In the genomic region with DNA sequence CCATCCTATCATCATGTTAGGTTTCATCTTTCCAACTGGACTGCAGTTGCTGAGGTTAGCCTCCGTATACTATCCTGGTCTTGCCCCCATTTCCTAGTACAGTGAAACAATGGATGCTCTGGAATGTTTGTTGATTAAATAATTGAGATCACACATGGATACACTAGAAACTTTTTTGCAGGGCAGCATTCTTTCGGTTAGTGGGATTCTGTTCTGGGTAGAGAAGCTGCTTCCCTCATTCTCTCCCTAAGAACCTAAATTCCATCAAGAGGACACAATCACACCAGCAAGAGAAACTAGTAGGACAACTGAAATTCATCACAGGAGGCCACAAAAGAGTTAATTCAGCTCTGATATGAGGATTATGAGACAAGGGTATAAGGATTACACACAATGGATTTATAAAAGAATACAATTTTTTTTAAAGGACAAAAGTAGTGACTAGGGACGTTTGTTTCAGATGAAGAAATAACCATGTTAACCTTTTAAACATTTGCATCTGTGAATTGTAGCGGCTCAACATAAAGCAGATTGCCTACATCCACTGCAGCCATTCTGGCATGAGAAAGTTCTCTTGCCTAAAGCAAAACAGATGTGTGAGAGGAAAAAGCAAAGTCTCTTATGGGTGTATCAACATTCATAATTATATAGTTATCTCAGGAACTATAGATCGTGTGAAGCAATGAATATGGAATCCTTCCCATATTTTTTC, we compare ENCODE assay signal across 14 cellular contexts.
DNase-seq lines count a peak whose midpoint lies in the region; ATAC-seq, FAIRE-seq and TF ChIP-seq lines count a peak whose summit lies in the region.
"Had no signal": no experiment of that assay in that cellular context is flagged by ENCODE, and none has a peak within 500 bp of the region (broad histone marks: within the 10 kb centered on the region; RNA-seq: fewer than 3 reads in every experiment).

No MANE protein-coding gene starts in this region.

- H2BK12ac ChIP-seq in H1 (ENCODE audit: low read depth, low read length) = no peak overlapping the region

- ATAC-seq in activated T-cell treated with anti-CD3 and anti-CD28 coated beads, Interleukin-2, amount 50 U/mL, for 4 hours = no peak

- H3K36me3 Mint-ChIP-seq in mesothelial cell of epicardium = no peaks in the 10 kb centered on the region
- no peaks in the 10 kb centered on the region for H3K36me3 Mint-ChIP-seq in activated T-cell treated with anti-CD3 and anti-CD28 coated beads, Interleukin-2, amount 50 U/mL, for 4 hours (ENCODE audit: insufficient read depth)
- peaks cover 4% of the 10 kb centered on the region for H3K36me3 Mint-ChIP-seq in endothelial cell (ENCODE audit: low read depth, unreplicated experiment)

- H3K9me3 ChIP-seq in SJSA1 (replicated peaks) (no peaks in the 10 kb centered on the region), H1 (ENCODE audit: insufficient read depth in 2 of 2, low read depth in 1 of 2, low read length in 1 of 2) (no peaks in the 10 kb centered on the region)
- H3K9me3 ChIP-seq: HAP-1 had no signal

- no peaks in the 10 kb centered on the region for H3K9me3 Mint-ChIP-seq in mesothelial cell of epicardium
- H3K9me3 Mint-ChIP-seq in activated T-cell treated with anti-CD3 and anti-CD28 coated beads, Interleukin-2, amount 50 U/mL, for 4 hours = no peaks in the 10 kb centered on the region
- no peaks in the 10 kb centered on the region for H3K9me3 Mint-ChIP-seq in endothelial cell (ENCODE audit: unreplicated experiment)
- H3K9me3 Mint-ChIP-seq: CD4-positive, alpha-beta memory T cell had no signal

- H3K27ac ChIP-seq in SJSA1 = peak overlapping the region; percentile 26; the same call in 1 of the 2 replicates
- no peak overlapping the region for H3K27ac ChIP-seq in H1 (ENCODE audit: low read depth, low read length)

- CTCF ChIA-PET in H1 (lab: Charles Lee; ENCODE audit: partially characterized antibody) = interaction anchor here (1.0 kb wide), 1 partner anchor 7 kb away, joined by 3 read pairs; no protein-coding TSS in a partner anchor

- H3K4ac ChIP-seq in H1 (replicated peaks; ENCODE audit: insufficient read length, low read depth, low read length) = no peak overlapping the region

- no peak overlapping the region for H2BK120ac ChIP-seq in H1 (replicated peaks; ENCODE audit: low read depth, low read length)

- H3K4me2 ChIP-seq in H1 (ENCODE audit: insufficient read depth in 1 of 2, low read depth in 2 of 2, low read length in 2 of 2) = no peak overlapping the region

- H3K27me3 Mint-ChIP-seq in mesothelial cell of epicardium (ENCODE audit: low read depth) (no peaks in the 10 kb centered on the region), endothelial cell (ENCODE audit: unreplicated experiment) (no peaks in the 10 kb centered on the region)
- no peaks in the 10 kb centered on the region for H3K27me3 Mint-ChIP-seq in activated T-cell treated with anti-CD3 and anti-CD28 coated beads, Interleukin-2, amount 50 U/mL, for 4 hours (ENCODE audit: low read depth)
- H3K27me3 Mint-ChIP-seq: B cell; CD4-positive, alpha-beta memory T cell had no signal

- no peaks in the 10 kb centered on the region for H3K79me1 ChIP-seq in H1 (ENCODE audit: low read depth, low read length)

- no peaks in the 10 kb centered on the region; a peak in 1 of 4 replicates for H3K79me2 ChIP-seq in H1 (ENCODE audit: control insufficient read depth in 1 of 2, insufficient read depth in 2 of 2, low read length in 2 of 2)

- no peaks in the 10 kb centered on the region for H4K20me1 ChIP-seq in H1 (replicated peaks in 1 of 2; ENCODE audit: control insufficient read depth in 1 of 2, insufficient read depth in 2 of 2, low read length in 2 of 2)

- POLR2A ChIA-PET in H1 (lab: Charles Lee; ENCODE audit: partially characterized antibody) = no interaction called here

- TF ChIP-seq POLR2A in H1 (IDR thresholded peaks at IDR 0.05; ENCODE audit: control extremely low read depth in 1 of 2, low read depth in 2 of 2, low read length in 2 of 2) = no peak

- no peak overlapping the region for H4K91ac ChIP-seq in H1 (replicated peaks; ENCODE audit: insufficient read length, low read length)

- no peaks in the 10 kb centered on the region for H3K36me3 ChIP-seq in SJSA1
- no peaks in the 10 kb centered on the region for H3K36me3 ChIP-seq in H1 (ENCODE audit: control insufficient read depth in 2 of 4, insufficient read depth in 4 of 4, low read length in 3 of 4)
- H3K36me3 ChIP-seq: HAP-1 had no signal

- no peak overlapping the region for H4K5ac ChIP-seq in H1 (ENCODE audit: insufficient read length, low read depth, low read length)

- FAIRE-seq in H1 (lab: Jason Lieb, UNC) = peak; percentile 24

- H3K18ac ChIP-seq in H1 (ENCODE audit: extremely low read depth, low read length) = no peak overlapping the region

- TF ChIP-seq CTCF in H1 (IDR thresholded peaks at IDR 0.05; ENCODE audit: control extremely low read depth in 1 of 3, insufficient read depth in 1 of 3, low read depth in 1 of 3, low read length in 3 of 3) = no peak
- TF ChIP-seq CTCF in mesothelial cell of epicardium (IDR thresholded peaks at IDR 0.05; ENCODE audit: unreplicated experiment) = no peak
- TF ChIP-seq CTCF in endothelial cell (IDR thresholded peaks at IDR 0.05; ENCODE audit: unreplicated experiment) = no peak

- no peak overlapping the region for H2BK15ac ChIP-seq in H1 (ENCODE audit: low read length)

- TF ChIP-seq RAD21 in H1 (IDR thresholded peaks at IDR 0.05 in 1 of 2, conservative IDR thresholded peaks at IDR 0.05 in 1 of 2; ENCODE audit: low read depth in 2 of 2, low read length in 2 of 2) = no peak

- no peak overlapping the region for H2BK5ac ChIP-seq in H1 (ENCODE audit: low read depth, low read length)

- H3K4me1 Mint-ChIP-seq in mesothelial cell of epicardium (peaks cover 20% of the 10 kb centered on the region), endothelial cell (ENCODE audit: unreplicated experiment) (peaks cover 6% of the 10 kb centered on the region)
- no peaks in the 10 kb centered on the region for H3K4me1 Mint-ChIP-seq in activated T-cell treated with anti-CD3 and anti-CD28 coated beads, Interleukin-2, amount 50 U/mL, for 4 hours (ENCODE audit: low read depth)
- H3K4me1 Mint-ChIP-seq: CD4-positive, alpha-beta memory T cell had no signal

- no peak overlapping the region for H2AFZ ChIP-seq in H1 (ENCODE audit: low read length)

- H3K23me2 ChIP-seq in H1 (ENCODE audit: low read depth, low read length) = no peaks in the 10 kb centered on the region

- H3K4me3 ChIP-seq in SJSA1 (no peak overlapping the region), H1 (ENCODE audit: extremely low read depth in 1 of 4, insufficient read depth in 2 of 4, low read depth in 3 of 4, low read length in 4 of 4) (no peak overlapping the region)
- H3K4me3 ChIP-seq: HAP-1 had no signal

- no peak overlapping the region for H2BK20ac ChIP-seq in H1 (ENCODE audit: low read length)

- H4K8ac ChIP-seq in H1 (ENCODE audit: extremely low read depth, insufficient read depth, low read length) = no peak overlapping the region

- peak overlapping the region; percentile 62 for H3K27ac Mint-ChIP-seq in mesothelial cell of epicardium
- no peak overlapping the region for H3K27ac Mint-ChIP-seq in endothelial cell (ENCODE audit: unreplicated experiment)
- H3K27ac Mint-ChIP-seq: B cell had no signal

- no peaks in the 10 kb centered on the region for H3K27me3 ChIP-seq in SJSA1 (replicated peaks)
- H3K27me3 ChIP-seq in H1 (replicated peaks in 1 of 4; ENCODE audit: control insufficient read depth in 3 of 4, extremely low read depth in 1 of 4, insufficient read depth in 3 of 4, low read length in 3 of 4) = no peaks in the 10 kb centered on the region

- TF ChIP-seq EP300 in H1 (IDR thresholded peaks at IDR 0.05; ENCODE audit: borderline replicate concordance in 1 of 2, low read depth in 2 of 2, low read length in 2 of 2) = no peak

- H3K9ac ChIP-seq in H1 (replicated peaks in 1 of 4; ENCODE audit: extremely low read depth in 1 of 4, low read depth in 3 of 4, low read length in 3 of 4) = no peak overlapping the region

- no peak overlapping the region for H3K56ac ChIP-seq in H1 (replicated peaks; ENCODE audit: insufficient read length, low read depth, low read length)

- H2AK5ac ChIP-seq in H1 (ENCODE audit: low read depth, low read length) = no peak overlapping the region

- DNase-seq in GM03348 (ENCODE audit: low spot score) = peak; percentile 26
- peak in 1 of 2 experiments; percentile 56 for DNase-seq in SJSA1 (ENCODE audit: low read depth in 1 of 2, low spot score in 2 of 2)
- no peak for DNase-seq in H1 (ENCODE audit: low read depth in 1 of 2, low spot score in 2 of 2)
- DNase-seq in mesothelial cell of epicardium (ENCODE audit: low spot score in 2 of 2, unreplicated experiment in 2 of 2) = no peak
- no peak for DNase-seq in NCI-H2196 treated with DMSO at 0.1 percent for 48 hours (lab: John Stamatoyannopoulos, UW; ENCODE audit: unreplicated experiment)
- DNase-seq in activated T-cell treated with anti-CD3 and anti-CD28 coated beads, Interleukin-2, amount 50 U/mL, for 4 hours = no peak
- DNase-seq in SW480 (ENCODE audit: low spot score) = no peak
- DNase-seq in endothelial cell (ENCODE audit: low spot score) = no peak
- DNase-seq: CD4-positive, alpha-beta memory T cell; Karpas-422; MM.1S; NCI-H524 treated with DMSO at 0.1 percent for 48 hours had no signal

- H3K23ac ChIP-seq in H1 (ENCODE audit: insufficient read length) = no peak overlapping the region

- WGBS in H1 (ENCODE audit: extremely low coverage in 1 of 2, insufficient coverage in 1 of 2, insufficient read length in 1 of 2, insufficient replicate concordance in 2 of 2, low coverage in 1 of 2, low lambda C conversion rate in 2 of 2, missing lambda C conversion rate in 1 of 2), 2 experiments = 90% methylated on average over 5 of the region's 5 CpGs; no CpG with 5 or more reads in 1 of the 2 experiments

- H3K4me3 Mint-ChIP-seq in mesothelial cell of epicardium (no peak overlapping the region), endothelial cell (ENCODE audit: unreplicated experiment) (no peak overlapping the region)
- H3K4me3 Mint-ChIP-seq in activated T-cell treated with anti-CD3 and anti-CD28 coated beads, Interleukin-2, amount 50 U/mL, for 4 hours = no peak overlapping the region
- H3K4me3 Mint-ChIP-seq: B cell; CD4-positive, alpha-beta memory T cell had no signal

- peaks cover 33% of the 10 kb centered on the region for H3K4me1 ChIP-seq in SJSA1 (replicated peaks)
- H3K4me1 ChIP-seq in H1 (replicated peaks in 1 of 4; ENCODE audit: control insufficient read depth in 3 of 4, insufficient read depth in 4 of 4, low read length in 3 of 4) = peaks cover 0 to 4% (median 0%) of the 10 kb centered on the region in 4 experiments; a peak in 2 of 7 replicates

- no peak overlapping the region for H3K14ac ChIP-seq in H1 (ENCODE audit: insufficient read length)

TF ChIP-seq in H1, 55 proteins besides CTCF, POLR2A, EP300 and RAD21 (continues in another document):
- TF ChIP-seq CHD1 (IDR thresholded peaks at IDR 0.05; ENCODE audit: low read depth, low read length) = no peak
- no peak for TF ChIP-seq BCL11A (IDR thresholded peaks at IDR 0.05; ENCODE audit: low read depth in 2 of 2, low read length in 2 of 2)
- TF ChIP-seq JUN (IDR thresholded peaks at IDR 0.05; ENCODE audit: low read depth, low read length) = no peak
- TF ChIP-seq BRCA1 (IDR thresholded peaks at IDR 0.05; ENCODE audit: low read depth, low read length) = no peak
- TF ChIP-seq SP1 (IDR thresholded peaks at IDR 0.05; ENCODE audit: low read depth, low read length) = no peak
- no peak for TF ChIP-seq ASH2L (IDR thresholded peaks at IDR 0.05; ENCODE audit: low read length)
- no peak for TF ChIP-seq SAP30 (IDR thresholded peaks at IDR 0.05; ENCODE audit: insufficient read depth, insufficient replicate concordance, low read length)
